In genomic region chr14:80004871-80005270, GRCh38 we compare ENCODE assay signal across 22 cellular contexts.
DNase-seq lines count a peak whose midpoint lies in the region; ATAC-seq and TF ChIP-seq lines count a peak whose summit lies in the region.
"Had no signal": no experiment of that assay in that cellular context is flagged by ENCODE, and none has a peak within 500 bp of the region (broad histone marks: within the 10 kb centered on the region; RNA-seq: fewer than 3 reads in every experiment).

No MANE protein-coding gene starts in this region.

- no peaks in the 10 kb centered on the region for H3K27me3 Mint-ChIP-seq in activated T-cell treated with anti-CD3 and anti-CD28 coated beads, Interleukin-2, amount 50 U/mL, for 72 hours (ENCODE audit: low read depth)
- H3K27me3 Mint-ChIP-seq: CD4-positive, alpha-beta memory T cell; CD4-positive, CD25-positive, alpha-beta regulatory T cell; CD8-positive, alpha-beta memory T cell had no signal

- ATAC-seq in activated T-cell treated with anti-CD3 and anti-CD28 coated beads, Interleukin-2, amount 50 U/mL, for 72 hours (replicated peaks in 1 of 2) = no peak
- ATAC-seq in stimulated activated effector memory CD8-positive, alpha-beta T cell treated with anti-CD3 and anti-CD28 coated beads, Interleukin-12 subunit alpha, Interleukin-12 subunit beta, amount 100 ng/mL, for 72 hours = no peak
- ATAC-seq: GM12878 had no signal

- H3K27ac Mint-ChIP-seq in activated T-cell treated with anti-CD3 and anti-CD28 coated beads, Interleukin-2, amount 50 U/mL, for 72 hours = peak overlapping the region; percentile 39
- no peak overlapping the region for H3K27ac Mint-ChIP-seq in stimulated activated effector memory CD8-positive, alpha-beta T cell treated with anti-CD3 and anti-CD28 coated beads, Interleukin-12 subunit alpha, Interleukin-12 subunit beta, amount 100 ng/mL, for 72 hours
- H3K27ac Mint-ChIP-seq: CD14-positive monocyte; CD4-positive, alpha-beta memory T cell; CD4-positive, CD25-positive, alpha-beta regulatory T cell; CD8-positive, alpha-beta memory T cell had no signal

- no peaks in the 10 kb centered on the region for H3K4me1 Mint-ChIP-seq in activated T-cell treated with anti-CD3 and anti-CD28 coated beads, Interleukin-2, amount 50 U/mL, for 72 hours (ENCODE audit: low read depth)
- no peaks in the 10 kb centered on the region for H3K4me1 Mint-ChIP-seq in stimulated activated effector memory CD8-positive, alpha-beta T cell treated with anti-CD3 and anti-CD28 coated beads, Interleukin-12 subunit alpha, Interleukin-12 subunit beta, amount 100 ng/mL, for 72 hours
- H3K4me1 Mint-ChIP-seq: CD14-positive monocyte; CD4-positive, alpha-beta memory T cell; CD4-positive, CD25-positive, alpha-beta regulatory T cell; CD8-positive, alpha-beta memory T cell had no signal

- no peak for TF ChIP-seq CTCF in VCaP (conservative IDR thresholded peaks at IDR 0.05)

- peak overlapping the region; percentile 80 for H3K27ac ChIP-seq in VCaP
- H3K27ac ChIP-seq: 22Rv1, BLaER1 had no signal

- H3K9me3 Mint-ChIP-seq in activated T-cell treated with anti-CD3 and anti-CD28 coated beads, Interleukin-2, amount 50 U/mL, for 72 hours = peaks cover 2 to 9% of the 10 kb centered on the region in 2 donors
- peaks cover 13% of the 10 kb centered on the region for H3K9me3 Mint-ChIP-seq in stimulated activated effector memory CD8-positive, alpha-beta T cell treated with anti-CD3 and anti-CD28 coated beads, Interleukin-12 subunit alpha, Interleukin-12 subunit beta, amount 100 ng/mL, for 72 hours

- H3K36me3 Mint-ChIP-seq in activated T-cell treated with anti-CD3 and anti-CD28 coated beads, Interleukin-2, amount 50 U/mL, for 72 hours (ENCODE audit: insufficient read depth in 2 of 2) = peaks cover 0 to 1% of the 10 kb centered on the region in 2 donors
- no peaks in the 10 kb centered on the region for H3K36me3 Mint-ChIP-seq in stimulated activated effector memory CD8-positive, alpha-beta T cell treated with anti-CD3 and anti-CD28 coated beads, Interleukin-12 subunit alpha, Interleukin-12 subunit beta, amount 100 ng/mL, for 72 hours
- H3K36me3 Mint-ChIP-seq: CD14-positive monocyte; CD4-positive, alpha-beta memory T cell; CD4-positive, CD25-positive, alpha-beta regulatory T cell; CD8-positive, alpha-beta memory T cell had no signal

- DNase-seq in activated T-cell treated with anti-CD3 and anti-CD28 coated beads, Interleukin-2, amount 50 U/mL, for 72 hours = no peak
- no peak for DNase-seq in activated T-cell treated with anti-CD3 and anti-CD28 coated beads, Interleukin-2, amount 50 U/mL, for 1 hour
- no peak for DNase-seq in activated CD4-positive, alpha-beta T cell treated with anti-CD3 and anti-CD28 coated beads for 4 hours
- no peak for DNase-seq in stimulated activated effector memory CD8-positive, alpha-beta T cell treated with anti-CD3 and anti-CD28 coated beads, Interleukin-12 subunit alpha, Interleukin-12 subunit beta, amount 100 ng/mL, for 72 hours (ENCODE audit: low spot score in 2 of 2)
- DNase-seq: ACHN; BE2C; C1 segment of cervical spinal cord; CD4-positive, alpha-beta memory T cell; CD4-positive, CD25-positive, alpha-beta regulatory T cell; CD8-positive, alpha-beta memory T cell; COR-L47; DMS 273 treated with DMSO at 0.1 percent for 48 hours; DMS153; DMS53; DND-41; EL; GDM1 had no signal

- H3K4me3 Mint-ChIP-seq in activated T-cell treated with anti-CD3 and anti-CD28 coated beads, Interleukin-2, amount 50 U/mL, for 72 hours = no peak overlapping the region
- no peak overlapping the region for H3K4me3 Mint-ChIP-seq in stimulated activated effector memory CD8-positive, alpha-beta T cell treated with anti-CD3 and anti-CD28 coated beads, Interleukin-12 subunit alpha, Interleukin-12 subunit beta, amount 100 ng/mL, for 72 hours
- H3K4me3 Mint-ChIP-seq: CD14-positive monocyte; CD4-positive, alpha-beta memory T cell; CD4-positive, CD25-positive, alpha-beta regulatory T cell; CD8-positive, alpha-beta memory T cell had no signal
